7 cellular contexts compared by ENCODE assay signal in the genomic region with DNA sequence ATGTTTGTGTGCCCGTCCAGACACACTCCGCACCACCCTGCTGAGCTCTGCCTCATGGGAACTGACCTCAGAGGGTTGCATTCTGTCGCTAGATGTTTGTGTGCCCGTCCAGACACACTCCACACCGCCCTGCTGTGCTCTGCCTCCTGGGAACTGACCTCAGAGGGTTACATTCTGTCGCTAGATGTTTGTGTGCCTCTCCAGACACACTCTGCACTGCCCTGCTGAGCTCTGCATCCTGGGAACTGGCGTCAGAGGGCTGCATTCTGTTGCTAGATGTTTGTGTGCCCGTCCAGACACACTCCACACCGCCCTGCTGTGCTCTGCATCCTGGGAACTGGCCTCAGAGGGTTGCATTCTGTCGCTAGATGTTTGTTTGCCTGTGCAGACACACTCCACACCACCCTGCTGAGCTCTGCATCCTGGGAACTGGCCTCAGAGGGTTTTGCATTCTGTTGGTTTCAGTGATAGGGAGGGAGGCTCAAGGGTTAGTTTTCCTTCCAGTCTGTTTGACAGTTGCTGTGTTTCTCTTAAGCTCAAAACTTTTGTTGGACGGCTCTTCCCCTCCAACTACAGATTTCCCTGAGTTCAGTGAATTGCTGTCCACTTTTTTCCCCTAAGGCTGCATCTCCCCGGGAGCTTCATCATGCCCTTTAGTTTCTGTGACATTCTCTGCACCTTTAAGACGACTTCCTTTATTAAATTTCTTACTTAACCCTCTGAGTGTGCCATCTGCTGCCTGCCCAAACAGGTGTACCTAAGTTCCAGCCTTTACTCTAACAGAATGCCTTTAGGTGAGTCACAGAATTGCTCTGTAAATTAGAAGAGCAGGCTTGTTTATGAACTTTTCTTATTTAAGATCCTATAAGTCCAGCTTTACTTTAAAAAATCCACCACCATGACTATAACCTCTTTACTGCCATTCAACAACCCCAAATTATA.
DNase-seq lines count a peak whose midpoint lies in the region; ATAC-seq and TF ChIP-seq lines count a peak whose summit lies in the region.
"Not testable (repeated sequence)": the region's sequence is repeated elsewhere in the genome, so short reads cannot be mapped to it uniquely, and the experiment has no call there.

No MANE protein-coding gene starts in this region.

- not testable (repeated sequence) for H3K4me3 ChIP-seq in HEK293 (ENCODE audit: low read depth, low read length); mesenchymal stem cell (ENCODE audit: insufficient read depth in 1 of 2, low read depth in 1 of 2, low read length in 2 of 2)

- H2BK120ac ChIP-seq in mesenchymal stem cell (ENCODE audit: low read depth, low read length), result not testable (repeated sequence)

- H3K23ac ChIP-seq in mesenchymal stem cell (ENCODE audit: low read length in 2 of 2), result not testable (repeated sequence)

- H3K9ac ChIP-seq in mesenchymal stem cell (ENCODE audit: low read length), result not testable (repeated sequence)

- H3K4me3 Mint-ChIP-seq in WTC11; chondrocyte (ENCODE audit: unreplicated experiment); neural crest cell: not testable (repeated sequence)

- H3K27me3 ChIP-seq in foreskin keratinocyte; mesenchymal stem cell (ENCODE audit: control insufficient read depth in 1 of 2, insufficient read depth in 1 of 2, low read length in 2 of 2): not testable (repeated sequence)

- not testable (repeated sequence) for H3K9me3 ChIP-seq in HEK293 (ENCODE audit: control insufficient read depth, insufficient read depth, low read depth, low read length)
- peaks cover 12% of the 10 kb centered on the region for H3K9me3 ChIP-seq in mesenchymal stem cell (ENCODE audit: control insufficient read depth, low read length)

- H3K27ac ChIP-seq in HEK293 (ENCODE audit: extremely low read depth, low read depth, low read length); foreskin keratinocyte: not testable (repeated sequence)
- H3K27ac ChIP-seq in mesenchymal stem cell (ENCODE audit: low read length, poor library complexity, severe bottlenecking), result peak overlapping the region; percentile 3

- H4K8ac ChIP-seq in mesenchymal stem cell (ENCODE audit: low read length), result not testable (repeated sequence)

- not testable (repeated sequence) for H3K18ac ChIP-seq in mesenchymal stem cell (ENCODE audit: low read depth in 1 of 2, low read length in 2 of 2)

- H2BK15ac ChIP-seq in mesenchymal stem cell (ENCODE audit: low read depth, poor library complexity, severe bottlenecking), result not testable (repeated sequence)

- H3K27me3 Mint-ChIP-seq in WTC11 (ENCODE audit: low read depth); chondrocyte (ENCODE audit: low read depth); neural crest cell (ENCODE audit: low read depth): not testable (repeated sequence)

- H3K4me1 Mint-ChIP-seq in WTC11 (peaks cover 22% of the 10 kb centered on the region), chondrocyte (ENCODE audit: low read depth) (peaks cover 25% of the 10 kb centered on the region), neural crest cell (peaks cover 22% of the 10 kb centered on the region)

- H3K36me3 Mint-ChIP-seq in WTC11; chondrocyte (ENCODE audit: low read depth); neural crest cell (ENCODE audit: low read depth): not testable (repeated sequence)

- not testable (repeated sequence) for H3K36me3 ChIP-seq in HEK293 (ENCODE audit: control insufficient read depth in 2 of 2, insufficient read depth in 1 of 2, low read length in 2 of 2); mesenchymal stem cell (ENCODE audit: control insufficient read depth in 1 of 2, insufficient read depth in 2 of 2, low read depth in 1 of 2, low read length in 2 of 2)

- POLR2A ChIA-PET in HEK293 (lab: Yijun Ruan, JAX); WTC11 (lab: Charles Lee): not testable (repeated sequence)

- not testable (repeated sequence) for H3K4ac ChIP-seq in mesenchymal stem cell (ENCODE audit: low read depth in 1 of 2, low read length in 2 of 2)

- 23% methylated on average over 5 of the region's 13 CpGs for WGBS in mesenchymal stem cell

- H2BK12ac ChIP-seq in mesenchymal stem cell (ENCODE audit: low read length in 2 of 2), result not testable (repeated sequence)

- TF ChIP-seq CTCF in HEK293 (tag by site-specific recombination; IDR thresholded peaks at IDR 0.05); WTC11 (IDR thresholded peaks at IDR 0.05); chondrocyte (IDR thresholded peaks at IDR 0.05); foreskin keratinocyte (conservative IDR thresholded peaks at IDR 0.05); neural crest cell (conservative IDR thresholded peaks at IDR 0.05): not testable (repeated sequence)

- H3K79me1 ChIP-seq in mesenchymal stem cell (replicated peaks; ENCODE audit: low read length, poor library complexity, severe bottlenecking), result not testable (repeated sequence)

- not testable (repeated sequence) for H4K91ac ChIP-seq in mesenchymal stem cell (ENCODE audit: low read length)

- ATAC-seq in WTC11 (peak; percentile 71), foreskin keratinocyte (peak; percentile 50)

- DNase-seq in NCI-H460 (ENCODE audit: extremely low read depth, low read depth) (peak; percentile 41), foreskin keratinocyte (peak; percentile 30 to 54)
- DNase-seq in WTC11 (ENCODE audit: low spot score); chondrocyte (ENCODE audit: low spot score); mesenchymal stem cell; neural crest cell (ENCODE audit: low read depth, low spot score): not testable (repeated sequence)

- H3K27ac Mint-ChIP-seq in WTC11 (peak overlapping the region; percentile 84), chondrocyte (ENCODE audit: unreplicated experiment) (peak overlapping the region; percentile 49), neural crest cell (ENCODE audit: unreplicated experiment) (peak overlapping the region; percentile 31)

- H3K4me2 ChIP-seq in mesenchymal stem cell (ENCODE audit: low read length, poor library complexity, severe bottlenecking), result not testable (repeated sequence)

- H2AFZ ChIP-seq in mesenchymal stem cell (ENCODE audit: low read depth, low read length), result not testable (repeated sequence)

- H3K9me3 Mint-ChIP-seq in WTC11 (peaks cover 16% of the 10 kb centered on the region), chondrocyte (ENCODE audit: low read depth) (peaks cover 11% of the 10 kb centered on the region)
- not testable (repeated sequence) for H3K9me3 Mint-ChIP-seq in neural crest cell

- H3K14ac ChIP-seq in mesenchymal stem cell (ENCODE audit: low read length in 2 of 2), result not testable (repeated sequence)

- not testable (repeated sequence) for H2AK5ac ChIP-seq in mesenchymal stem cell (ENCODE audit: low read length, severe bottlenecking)

- not testable (repeated sequence) for H2BK5ac ChIP-seq in mesenchymal stem cell (ENCODE audit: low read depth, low read length, poor library complexity, severe bottlenecking)

- CTCF ChIA-PET in HEK293 (lab: Yijun Ruan, JAX); WTC11 (lab: Charles Lee): not testable (repeated sequence)

- H3K4me1 ChIP-seq in HEK293 (ENCODE audit: control insufficient read depth, insufficient read depth, low read length); foreskin keratinocyte; mesenchymal stem cell (ENCODE audit: control insufficient read depth, insufficient read depth, low read depth, low read length): not testable (repeated sequence)

TF ChIP-seq in HEK293, 187 proteins besides CTCF, POLR2A, EP300 and RAD21:
- TF ChIP-seq TRIM28 (IDR thresholded peaks at IDR 0.05; ENCODE audit: borderline replicate concordance, low read length) (0 out of 2 replicates have a peak, but pooled peaks have one; percentile 52), ZIC2 (tag by site-specific recombination; IDR thresholded peaks at IDR 0.05) (peak; percentile 79)

Comparison
In these comparisons a context has a peak if more than half of its experiments do, and no peak if none do; other contexts are left out.
1. H3K27ac Mint-ChIP-seq: peak in every context shown above with its lines; median percentile 84 in WTC11; 49 in chondrocyte; 31 in neural crest cell.